Comparison of ENCODE assay signal across 8 cellular contexts in the genomic region with DNA sequence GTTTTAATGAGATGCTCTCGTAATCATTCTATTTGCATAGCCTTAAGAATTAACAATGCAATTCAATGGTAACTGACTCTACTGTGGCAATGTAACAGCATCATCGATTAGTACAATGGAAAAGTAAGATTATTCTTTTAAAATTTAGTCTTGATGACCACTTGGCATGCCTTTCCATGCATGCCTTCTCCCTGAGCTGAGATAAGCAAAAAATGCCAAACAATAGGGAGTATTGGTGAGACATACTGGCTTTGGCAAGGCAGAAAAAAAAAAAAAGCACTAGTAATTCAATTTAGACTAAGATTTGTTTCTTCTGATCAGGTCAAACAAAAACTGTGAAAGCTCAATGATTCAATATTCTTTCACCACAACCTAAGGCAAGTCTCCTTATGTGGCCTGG.
"Had no signal": no experiment of that assay in that cellular context is flagged by ENCODE, and none has a peak within 500 bp of the region (broad histone marks: within the 10 kb centered on the region; RNA-seq: fewer than 3 reads in every experiment).

No MANE protein-coding gene starts in this region.

- H3K4me3 ChIP-seq: colonic mucosa, ovary, thyroid gland had no signal

- H3K4me1 ChIP-seq: colonic mucosa had no signal

- DNase-seq: activated B cell treated with CpG ODN at 0.5 μM for 24 hours; activated CD4-positive, alpha-beta T cell treated with anti-CD3 and anti-CD28 coated beads, Interleukin-2, amount 50 U/mL, for 1 hour; activated naive CD4-positive, alpha-beta T cell treated with anti-CD3 and anti-CD28 coated beads, Interleukin-2, amount 10 ng/mL, durations not matched to agents 7 days and 5 days; activated T-cell treated with anti-CD3 and anti-CD28 coated beads for 4 hours; colonic mucosa; T-helper 17 cell; thyroid gland had no signal

- H3K36me3 ChIP-seq: colonic mucosa, ovary, thyroid gland had no signal

- H3K9me3 ChIP-seq: colonic mucosa, ovary, thyroid gland had no signal

- H3K27me3 ChIP-seq: colonic mucosa, ovary, thyroid gland had no signal

- H3K27ac ChIP-seq: colonic mucosa, ovary, thyroid gland had no signal
